Comparison of ENCODE assay signal across 25 cellular contexts in genomic region chr10:27911645-27912044, GRCh38.
DNase-seq lines count a peak whose midpoint lies in the region; ATAC-seq and TF ChIP-seq lines count a peak whose summit lies in the region.
"Had no signal": no experiment of that assay in that cellular context is flagged by ENCODE, and none has a peak within 500 bp of the region (broad histone marks: within the 10 kb centered on the region; RNA-seq: fewer than 3 reads in every experiment).

No MANE protein-coding gene starts in this region.

- H3K9me3 ChIP-seq in cardiac muscle cell (ENCODE audit: low read depth) = no peaks in the 10 kb centered on the region
- H3K9me3 ChIP-seq in right cardiac atrium (ENCODE audit: control insufficient read depth, low read length) = no peaks in the 10 kb centered on the region
- H3K9me3 ChIP-seq: psoas muscle had no signal

- in situ Hi-C loops in astrocyte of the spinal cord (cut with HindIII; ENCODE audit: low sequenced_read_pairs) (no loop called here), GM13976 (cut with MboI; ENCODE audit: low sequenced_read_pairs, unreplicated experiment) (no loop called here)

- no peaks in the 10 kb centered on the region for H3K36me3 ChIP-seq in cardiac muscle cell

- H3K4me1 ChIP-seq in cardiac muscle cell (ENCODE audit: low read depth) = peaks cover 4% of the 10 kb centered on the region
- no peaks in the 10 kb centered on the region for H3K4me1 ChIP-seq in right cardiac atrium (ENCODE audit: control insufficient read depth, insufficient read depth, low read length)
- H3K4me1 ChIP-seq: psoas muscle had no signal

- no peak overlapping the region for H3K4me3 ChIP-seq in cardiac muscle cell
- H3K4me3 ChIP-seq in right cardiac atrium (ENCODE audit: low read length) = no peak overlapping the region
- no peak overlapping the region for H3K4me3 ChIP-seq in astrocyte of the spinal cord (ENCODE audit: low read depth, low read length)
- H3K4me3 ChIP-seq: psoas muscle had no signal

- no peaks in the 10 kb centered on the region for H3K27me3 ChIP-seq in cardiac muscle cell
- H3K27me3 ChIP-seq in right cardiac atrium (ENCODE audit: control insufficient read depth, insufficient read depth) = no peaks in the 10 kb centered on the region

- intact Hi-C loops in right cardiac atrium (cut with DNase I) = no loop called here

- DNase-seq in cardiac muscle cell (ENCODE audit: low read depth in 1 of 2, low spot score in 1 of 2) (peak; percentile 0 to 8), right cardiac atrium (no peak), astrocyte of the spinal cord (ENCODE audit: low read depth, low spot score) (peak; percentile 46), iPS DF 4.7 (ENCODE audit: extremely low read depth, low spot score) (peak; percentile 49), NCI-H748 (lab: John Stamatoyannopoulos, UW; ENCODE audit: unreplicated experiment) (no peak), GM13976 (ENCODE audit: low spot score) (no peak)
- no peak for DNase-seq in activated CD4-positive, CD25-positive, alpha-beta regulatory T cell treated with anti-CD3 and anti-CD28 coated beads, Interleukin-2, amount 50 U/mL, for 72 hours
- DNase-seq: activated CD4-positive, alpha-beta T cell treated with anti-CD3 and anti-CD28 coated beads for 48 hours; activated naive CD4-positive, alpha-beta T cell treated with Interleukin-2 at 50 U/mL for 16 hours; activated T-cell treated with anti-CD3 and anti-CD28 coated beads, Interleukin-2, amount 50 U/mL, for 4 hours; AML-193; CD4-positive, alpha-beta memory T cell; effector memory CD4-positive, alpha-beta T cell; NCI-H1048; NCI-H2029; NCI-H2227 treated with DMSO at 0.1 percent for 48 hours; NCI-H82; psoas muscle; T-helper 2 cell; trophoblast cell had no signal

- ATAC-seq in right cardiac atrium (no peak), GM21786 (IDR thresholded peaks at IDR 0.05; ENCODE audit: unreplicated experiment) (no peak)
- ATAC-seq: activated T-cell treated with anti-CD3 and anti-CD28 coated beads, Interleukin-2, amount 50 U/mL, for 4 hours; esophagus mucosa; psoas muscle; SK-N-SH treated with all-trans-retinoic acid at 6 μM for 48 hours had no signal

- TF ChIP-seq CTCF in cardiac muscle cell (IDR thresholded peaks at IDR 0.05; ENCODE audit: low read depth, low read length) (no peak), astrocyte of the spinal cord (IDR thresholded peaks at IDR 0.05; ENCODE audit: low read depth, low read length) (no peak), GM13976 (IDR thresholded peaks at IDR 0.05; ENCODE audit: borderline replicate concordance, control extremely low read depth, extremely low read depth, insufficient read depth, missing control alignments) (no peak)

- H3K27ac ChIP-seq in cardiac muscle cell = no peak overlapping the region
- H3K27ac ChIP-seq in right cardiac atrium (ENCODE audit: low read length) = no peak overlapping the region
- H3K27ac ChIP-seq: 22Rv1, psoas muscle, RWPE1 had no signal

- whole genome bisulfite sequencing in right cardiac atrium = 26% methylated on average over 3 of the region's 3 CpGs

Comparison
In these comparisons a context has a peak if more than half of its experiments do, and no peak if none do; other contexts are left out.
1. DNase-seq: peak in cardiac muscle cell (2 of 2), astrocyte of the spinal cord (single experiment) and iPS DF 4.7 (single experiment); none in right cardiac atrium (0 of 3), activated CD4-positive, CD25-positive, alpha-beta regulatory T cell treated with anti-CD3 and anti-CD28 coated beads, Interleukin-2, amount 50 U/mL, for 72 hours (single experiment), NCI-H748 (single experiment) and GM13976 (single experiment).